Comparison of ENCODE assay signal across 13 cellular contexts in genomic region chr9:128104171-128104618, GRCh38. TPM values are rescaled to one million over a fixed set of nuclear protein-coding genes. Genes with fewer than 3 reads are reported as not detected.
DNase-seq lines count a peak whose midpoint lies in the region; ATAC-seq lines count a peak whose summit lies in the region.
"Had no signal": no experiment of that assay in that cellular context is flagged by ENCODE, and none has a peak within 500 bp of the region (broad histone marks: within the 10 kb centered on the region; RNA-seq: fewer than 3 reads in every experiment).

No MANE protein-coding gene starts in this region.

- H3K36me3 Mint-ChIP-seq in naive thymus-derived CD8-positive, alpha-beta T cell = peaks cover 0 to 72% (median 17%) of the 10 kb centered on the region in 3 donors
- H3K36me3 Mint-ChIP-seq in activated T-helper 1 cell treated with anti-CD3 and anti-CD28 coated beads, Interleukin-12 subunit alpha, Interleukin-12 subunit beta, Interleukin-2, Interleukin-4 antibody, amounts not matched to agents 30 ng/mL and 10 ng/mL and 1 ng/mL, durations not matched to agents 14 hours and 24 hours and 36 hours (ENCODE audit: low read depth) = peaks cover 32% of the 10 kb centered on the region

- POLR2A ChIA-PET in naive thymus-derived CD8-positive, alpha-beta T cell (lab: Charles Lee) = interaction anchor here (0.7 to 3.2 kb wide), 8 partner anchors 10 to 162 kb away, joined by 3 to 15 read pairs (median 4); partner anchors contain the start of genes NAIF1 and SLC25A25

- H3K4me1 Mint-ChIP-seq in naive thymus-derived CD8-positive, alpha-beta T cell = peaks cover 20 to 64% (median 46%) of the 10 kb centered on the region in 4 donors
- peaks cover 23% of the 10 kb centered on the region for H3K4me1 Mint-ChIP-seq in activated T-helper 1 cell treated with anti-CD3 and anti-CD28 coated beads, Interleukin-12 subunit alpha, Interleukin-12 subunit beta, Interleukin-2, Interleukin-4 antibody, amounts not matched to agents 30 ng/mL and 10 ng/mL and 1 ng/mL, durations not matched to agents 14 hours and 24 hours and 36 hours (ENCODE audit: low read depth)

- no peak overlapping the region for H3K4me3 Mint-ChIP-seq in naive thymus-derived CD8-positive, alpha-beta T cell
- no peak overlapping the region for H3K4me3 Mint-ChIP-seq in activated T-helper 1 cell treated with anti-CD3 and anti-CD28 coated beads, Interleukin-12 subunit alpha, Interleukin-12 subunit beta, Interleukin-2, Interleukin-4 antibody, amounts not matched to agents 30 ng/mL and 10 ng/mL and 1 ng/mL, durations not matched to agents 14 hours and 24 hours and 36 hours

- DNase-seq in COLO668 (lab: John Stamatoyannopoulos, UW; ENCODE audit: unreplicated experiment) (peak; percentile 86), NCI-H2029 (lab: John Stamatoyannopoulos, UW) (peak; percentile 79), dermis blood vessel endothelial cell (peak; percentile 65), middle frontal gyrus (ENCODE audit: extremely low spot score, low spot score) (no peak)
- DNase-seq in naive thymus-derived CD8-positive, alpha-beta T cell = no peak
- no peak for DNase-seq in activated T-helper 1 cell treated with anti-CD3 and anti-CD28 coated beads, Interleukin-12 subunit alpha, Interleukin-12 subunit beta, Interleukin-2, Interleukin-4 antibody, amounts not matched to agents 30 ng/mL and 10 ng/mL and 1 ng/mL, durations not matched to agents 14 hours and 24 hours and 36 hours (ENCODE audit: low spot score)
- DNase-seq: left cardiac atrium, NCI-H446 had no signal

- no peaks in the 10 kb centered on the region for H3K9me3 Mint-ChIP-seq in naive thymus-derived CD8-positive, alpha-beta T cell
- H3K9me3 Mint-ChIP-seq in activated T-helper 1 cell treated with anti-CD3 and anti-CD28 coated beads, Interleukin-12 subunit alpha, Interleukin-12 subunit beta, Interleukin-2, Interleukin-4 antibody, amounts not matched to agents 30 ng/mL and 10 ng/mL and 1 ng/mL, durations not matched to agents 14 hours and 24 hours and 36 hours = no peaks in the 10 kb centered on the region

- ATAC-seq in naive thymus-derived CD8-positive, alpha-beta T cell = no peak
- no peak for ATAC-seq in GM18502 (IDR thresholded peaks at IDR 0.05; ENCODE audit: poor library complexity, unreplicated experiment)
- ATAC-seq in GM21619 (IDR thresholded peaks at IDR 0.05; ENCODE audit: unreplicated experiment) = no peak
- ATAC-seq: left cardiac atrium had no signal

- intact Hi-C loops in activated T-helper 1 cell treated with anti-CD3 and anti-CD28 coated beads, Interleukin-12 subunit alpha, Interleukin-12 subunit beta, Interleukin-2, Interleukin-4 antibody, amounts not matched to agents 30 ng/mL and 10 ng/mL and 1 ng/mL, durations not matched to agents 14 hours and 24 hours and 36 hours (cut with micrococcal nuclease) = no loop called here

- H3K27me3 Mint-ChIP-seq in naive thymus-derived CD8-positive, alpha-beta T cell = no peaks in the 10 kb centered on the region
- H3K27me3 Mint-ChIP-seq in activated T-helper 1 cell treated with anti-CD3 and anti-CD28 coated beads, Interleukin-12 subunit alpha, Interleukin-12 subunit beta, Interleukin-2, Interleukin-4 antibody, amounts not matched to agents 30 ng/mL and 10 ng/mL and 1 ng/mL, durations not matched to agents 14 hours and 24 hours and 36 hours (ENCODE audit: insufficient read depth) = no peaks in the 10 kb centered on the region

- peak overlapping the region in 6 of 10 donors; percentile 48 to 87 (median 67) for H3K27ac Mint-ChIP-seq in naive thymus-derived CD8-positive, alpha-beta T cell
- H3K27ac Mint-ChIP-seq in activated T-helper 1 cell treated with anti-CD3 and anti-CD28 coated beads, Interleukin-12 subunit alpha, Interleukin-12 subunit beta, Interleukin-2, Interleukin-4 antibody, amounts not matched to agents 30 ng/mL and 10 ng/mL and 1 ng/mL, durations not matched to agents 14 hours and 24 hours and 36 hours = no peak overlapping the region

RNA-seq across cellular contexts. Expression of gene PTGES2, which starts 23.3 kb away (rescaled TPM):
- 52.8 and 87.3 TPM in 2 replicates for total RNA-seq in dermis blood vessel endothelial cell
- 10 to 100 TPM; 69.2 to 75.6 TPM for total RNA-seq in naive thymus-derived CD8-positive, alpha-beta T cell
- polyA plus RNA-seq in naive thymus-derived CD8-positive, alpha-beta T cell = 10 to 100 TPM; 28.9 to 49.8 (median 33.3) TPM
- 87.7 and 89.2 TPM in 2 replicates for total RNA-seq in activated T-helper 1 cell treated with anti-CD3 and anti-CD28 coated beads, Interleukin-12 subunit alpha, Interleukin-12 subunit beta, Interleukin-2, Interleukin-4 antibody, amounts not matched to agents 30 ng/mL and 10 ng/mL and 1 ng/mL, durations not matched to agents 14 hours and 24 hours and 36 hours

RNA-seq across cellular contexts. Expression of gene SLC25A25, which starts 36.2 kb away (rescaled TPM):
- total RNA-seq in dermis blood vessel endothelial cell = 34.1 and 64.7 TPM in 2 replicates
- total RNA-seq in naive thymus-derived CD8-positive, alpha-beta T cell = 10 to 100 TPM; 18.6 to 18.9 TPM
- 10 to 100 TPM; 12.1 to 17.8 (median 13.8) TPM for polyA plus RNA-seq in naive thymus-derived CD8-positive, alpha-beta T cell
- 13.4 and 13.5 TPM in 2 replicates for total RNA-seq in activated T-helper 1 cell treated with anti-CD3 and anti-CD28 coated beads, Interleukin-12 subunit alpha, Interleukin-12 subunit beta, Interleukin-2, Interleukin-4 antibody, amounts not matched to agents 30 ng/mL and 10 ng/mL and 1 ng/mL, durations not matched to agents 14 hours and 24 hours and 36 hours

RNA-seq across cellular contexts. Expression of gene NAIF1, which starts 37.1 kb away (rescaled TPM):
- 12.8 and 13.8 TPM in 2 replicates for total RNA-seq in dermis blood vessel endothelial cell
- 10 to 100 TPM; 14.3 to 18.3 TPM for total RNA-seq in naive thymus-derived CD8-positive, alpha-beta T cell
- 10 to 100 TPM; 10.1 to 13.3 (median 11.3) TPM for polyA plus RNA-seq in naive thymus-derived CD8-positive, alpha-beta T cell
- total RNA-seq in activated T-helper 1 cell treated with anti-CD3 and anti-CD28 coated beads, Interleukin-12 subunit alpha, Interleukin-12 subunit beta, Interleukin-2, Interleukin-4 antibody, amounts not matched to agents 30 ng/mL and 10 ng/mL and 1 ng/mL, durations not matched to agents 14 hours and 24 hours and 36 hours = 11.5 and 12.2 TPM in 2 replicates

RNA-seq across cellular contexts. Expression of gene LCN2, which starts 45.1 kb away (rescaled TPM):
- 0.14 TPM in 1 of 2 replicates, not detected in the other for total RNA-seq in dermis blood vessel endothelial cell
- not detected for total RNA-seq in naive thymus-derived CD8-positive, alpha-beta T cell
- not detected for polyA plus RNA-seq in naive thymus-derived CD8-positive, alpha-beta T cell
- total RNA-seq in activated T-helper 1 cell treated with anti-CD3 and anti-CD28 coated beads, Interleukin-12 subunit alpha, Interleukin-12 subunit beta, Interleukin-2, Interleukin-4 antibody, amounts not matched to agents 30 ng/mL and 10 ng/mL and 1 ng/mL, durations not matched to agents 14 hours and 24 hours and 36 hours = not detected in 2 replicates
- total RNA-seq: activated CD8-positive, alpha-beta memory T cell treated with anti-CD3 and anti-CD28 coated beads for 36 hours; ascending aorta; fibroblast of lung had no signal
- polyA plus RNA-seq: fibroblast of lung had no signal

RNA-seq across cellular contexts. Expression of gene BBLN, which starts 55.9 kb away (rescaled TPM):
- 47.4 and 77.1 TPM in 2 replicates for total RNA-seq in dermis blood vessel endothelial cell
- total RNA-seq in naive thymus-derived CD8-positive, alpha-beta T cell = 10 to 100 TPM; 47.7 to 48.2 TPM
- 100 to 1,000 TPM; 116 to 122 (median 121) TPM for polyA plus RNA-seq in naive thymus-derived CD8-positive, alpha-beta T cell
- total RNA-seq in activated T-helper 1 cell treated with anti-CD3 and anti-CD28 coated beads, Interleukin-12 subunit alpha, Interleukin-12 subunit beta, Interleukin-2, Interleukin-4 antibody, amounts not matched to agents 30 ng/mL and 10 ng/mL and 1 ng/mL, durations not matched to agents 14 hours and 24 hours and 36 hours = 97.3 and 106 TPM in 2 replicates

Comparison
In these comparisons a context has a peak if more than half of its experiments do, and no peak if none do; other contexts are left out.
1. DNase-seq: peak in COLO668 (single experiment), NCI-H2029 (single experiment) and dermis blood vessel endothelial cell (single experiment); none in naive thymus-derived CD8-positive, alpha-beta T cell (0 of 10), middle frontal gyrus (single experiment) and activated T-helper 1 cell treated with anti-CD3 and anti-CD28 coated beads, Interleukin-12 subunit alpha, Interleukin-12 subunit beta, Interleukin-2, Interleukin-4 antibody, amounts not matched to agents 30 ng/mL and 10 ng/mL and 1 ng/mL, durations not matched to agents 14 hours and 24 hours and 36 hours (single experiment).